ENCODE assay signal across 8 cellular contexts in genomic region chr17:38868968-38869646, GRCh38. TPM values are rescaled to one million over a fixed set of nuclear protein-coding genes. Genes with fewer than 3 reads are reported as not detected.
DNase-seq lines count a peak whose midpoint lies in the region; ATAC-seq and TF ChIP-seq lines count a peak whose summit lies in the region.

No MANE protein-coding gene starts in this region.

- TF ChIP-seq CTCF in DND-41 (IDR thresholded peaks at IDR 0.05; ENCODE audit: borderline replicate concordance, extremely low read depth, low read length, poor library complexity, severe bottlenecking): peak; percentile 71
- peak; percentile 9 for TF ChIP-seq CTCF in fibroblast of mammary gland (conservative IDR thresholded peaks at IDR 0.05; ENCODE audit: control insufficient read depth, insufficient read depth, low read depth, low read length)

- H3K27me3 Mint-ChIP-seq in activated T-helper 2 cell treated with anti-CD3 and anti-CD28 coated beads, Interferon-gamma antibody, Interleukin-2, Interleukin-4, amounts not matched to agents 10 μg/mL and 5 μg/mL and 100 μg/mL, durations not matched to agents 14 hours and 24 hours and 36 hours (ENCODE audit: low read depth): no peaks in the 10 kb centered on the region
- no peaks in the 10 kb centered on the region for H3K27me3 Mint-ChIP-seq in natural killer cell treated with Interleukin-12 subunit alpha and Interleukin-12 subunit beta and Interleukin-15 and Interleukin-18, amount 100 ng/mL, for 72 hours

- H3K9ac ChIP-seq in DND-41 (ENCODE audit: low read depth, low read length): peak overlapping the region; percentile 75

- H3K36me3 ChIP-seq in DND-41 (ENCODE audit: insufficient read depth, low read length): peaks cover 13% of the 10 kb centered on the region

- H3K4me3 Mint-ChIP-seq in activated T-helper 2 cell treated with anti-CD3 and anti-CD28 coated beads, Interferon-gamma antibody, Interleukin-2, Interleukin-4, amounts not matched to agents 10 μg/mL and 5 μg/mL and 100 μg/mL, durations not matched to agents 14 hours and 24 hours and 36 hours (ENCODE audit: low read depth): peak overlapping the region; percentile 93
- H3K4me3 Mint-ChIP-seq in natural killer cell treated with Interleukin-12 subunit alpha and Interleukin-12 subunit beta and Interleukin-15 and Interleukin-18, amount 100 ng/mL, for 72 hours: peak overlapping the region; percentile 95

- peak overlapping the region; percentile 85 for H3K27ac ChIP-seq in DND-41 (ENCODE audit: low read length)

- peaks cover 18% of the 10 kb centered on the region for H3K36me3 Mint-ChIP-seq in activated T-helper 2 cell treated with anti-CD3 and anti-CD28 coated beads, Interferon-gamma antibody, Interleukin-2, Interleukin-4, amounts not matched to agents 10 μg/mL and 5 μg/mL and 100 μg/mL, durations not matched to agents 14 hours and 24 hours and 36 hours (ENCODE audit: low read depth)
- no peaks in the 10 kb centered on the region for H3K36me3 Mint-ChIP-seq in natural killer cell treated with Interleukin-12 subunit alpha and Interleukin-12 subunit beta and Interleukin-15 and Interleukin-18, amount 100 ng/mL, for 72 hours

- H3K4me2 ChIP-seq in DND-41 (ENCODE audit: insufficient read depth, low read length): peak overlapping the region; percentile 83

- peaks cover 45% of the 10 kb centered on the region for H3K4me1 ChIP-seq in DND-41 (ENCODE audit: insufficient read depth, low read length)

- peak overlapping the region; percentile 90 for H3K27ac Mint-ChIP-seq in activated T-helper 2 cell treated with anti-CD3 and anti-CD28 coated beads, Interferon-gamma antibody, Interleukin-2, Interleukin-4, amounts not matched to agents 10 μg/mL and 5 μg/mL and 100 μg/mL, durations not matched to agents 14 hours and 24 hours and 36 hours
- H3K27ac Mint-ChIP-seq in natural killer cell treated with Interleukin-12 subunit alpha and Interleukin-12 subunit beta and Interleukin-15 and Interleukin-18, amount 100 ng/mL, for 72 hours: peak overlapping the region; percentile 95 to 97

- peaks cover 42% of the 10 kb centered on the region for H3K79me2 ChIP-seq in DND-41 (ENCODE audit: insufficient read depth, low read length)

- intact Hi-C loops in activated T-helper 2 cell treated with anti-CD3 and anti-CD28 coated beads, Interferon-gamma antibody, Interleukin-2, Interleukin-4, amounts not matched to agents 10 μg/mL and 5 μg/mL and 100 μg/mL, durations not matched to agents 14 hours and 24 hours and 36 hours (cut with micrococcal nuclease): loop anchor here (1.0 to 5.0 kb wide), 4 partner anchors 15 to 192 kb away; partner anchors contain the start of genes PIP4K2B and PSMB3

- ATAC-seq in DND-41 (ENCODE audit: insufficient read depth, low read depth) (peak; percentile 67), GM21723 (IDR thresholded peaks at IDR 0.05; ENCODE audit: unreplicated experiment) (peak; percentile 46)
- peak; percentile 75 to 78 for ATAC-seq in natural killer cell treated with Interleukin-12 subunit alpha and Interleukin-12 subunit beta and Interleukin-15 and Interleukin-18, amount 100 ng/mL, for 72 hours
- ATAC-seq in stimulated activated naive CD8-positive, alpha-beta T cell treated with anti-CD3 and anti-CD28 coated beads, Interleukin-15, Interleukin-2, amounts not matched to agents 100 U/mL and 50 U/mL, for 24 hours: peak; percentile 56

- peaks cover 29% of the 10 kb centered on the region for H4K20me1 ChIP-seq in DND-41 (ENCODE audit: insufficient read depth, low read length)

- DNase-seq in DND-41 (peak; percentile 89), Kasumi-1 (lab: John Stamatoyannopoulos, UW) (peak; percentile 74 to 75), RPMI8226 (peak; percentile 90), fibroblast of mammary gland (ENCODE audit: low read depth) (peak; percentile 88)
- DNase-seq in activated T-helper 2 cell treated with anti-CD3 and anti-CD28 coated beads, Interferon-gamma antibody, Interleukin-2, Interleukin-4, amounts not matched to agents 10 μg/mL and 5 μg/mL and 100 μg/mL, durations not matched to agents 14 hours and 24 hours and 36 hours (ENCODE audit: low spot score): peak; percentile 82
- peak; percentile 97 for DNase-seq in natural killer cell treated with Interleukin-12 subunit alpha and Interleukin-12 subunit beta and Interleukin-15 and Interleukin-18, amount 100 ng/mL, for 72 hours (ENCODE audit: low spot score)
- peak; percentile 94 for DNase-seq in stimulated activated naive CD8-positive, alpha-beta T cell treated with anti-CD3 and anti-CD28 coated beads, Interleukin-15, Interleukin-2, amounts not matched to agents 100 U/mL and 50 U/mL, for 24 hours

- peak overlapping the region; percentile 45 to 74 for H3K4me3 ChIP-seq in DND-41 (ENCODE audit: low read depth in 1 of 2, low read length in 2 of 2)
- H3K4me3 ChIP-seq in fibroblast of mammary gland (ENCODE audit: control insufficient read depth, low read depth, low read length): peak overlapping the region; percentile 82

- H2AFZ ChIP-seq in DND-41 (ENCODE audit: low read depth, low read length): peak overlapping the region; percentile 79

- H3K9me3 Mint-ChIP-seq in activated T-helper 2 cell treated with anti-CD3 and anti-CD28 coated beads, Interferon-gamma antibody, Interleukin-2, Interleukin-4, amounts not matched to agents 10 μg/mL and 5 μg/mL and 100 μg/mL, durations not matched to agents 14 hours and 24 hours and 36 hours: no peaks in the 10 kb centered on the region
- H3K9me3 Mint-ChIP-seq in natural killer cell treated with Interleukin-12 subunit alpha and Interleukin-12 subunit beta and Interleukin-15 and Interleukin-18, amount 100 ng/mL, for 72 hours: no peaks in the 10 kb centered on the region

- H3K4me1 Mint-ChIP-seq in activated T-helper 2 cell treated with anti-CD3 and anti-CD28 coated beads, Interferon-gamma antibody, Interleukin-2, Interleukin-4, amounts not matched to agents 10 μg/mL and 5 μg/mL and 100 μg/mL, durations not matched to agents 14 hours and 24 hours and 36 hours (ENCODE audit: low read depth): peaks cover 42% of the 10 kb centered on the region
- H3K4me1 Mint-ChIP-seq in natural killer cell treated with Interleukin-12 subunit alpha and Interleukin-12 subunit beta and Interleukin-15 and Interleukin-18, amount 100 ng/mL, for 72 hours (ENCODE audit: low read depth in 2 of 2): peaks cover 48 to 53% of the 10 kb centered on the region in 2 donors

- H3K9me3 ChIP-seq in DND-41 (ENCODE audit: insufficient read depth, low read length, severe bottlenecking): no peaks in the 10 kb centered on the region

- H3K27me3 ChIP-seq in DND-41 (ENCODE audit: insufficient read depth, low read length, poor library complexity): no peaks in the 10 kb centered on the region

RNA-seq across cellular contexts. Expression of gene LASP1, which starts 0.8 kb away (rescaled TPM):
- 151 and 156 TPM in 2 replicates for total RNA-seq in activated T-helper 2 cell treated with anti-CD3 and anti-CD28 coated beads, Interferon-gamma antibody, Interleukin-2, Interleukin-4, amounts not matched to agents 10 μg/mL and 5 μg/mL and 100 μg/mL, durations not matched to agents 14 hours and 24 hours and 36 hours
- 100 to 1,000 TPM; 214 to 390 TPM for total RNA-seq in natural killer cell treated with Interleukin-12 subunit alpha and Interleukin-12 subunit beta and Interleukin-15 and Interleukin-18, amount 100 ng/mL, for 72 hours

RNA-seq across cellular contexts. Expression of gene RPL23, which starts 15.6 kb away (rescaled TPM):
- 1,775 and 1,796 TPM in 2 replicates for total RNA-seq in activated T-helper 2 cell treated with anti-CD3 and anti-CD28 coated beads, Interferon-gamma antibody, Interleukin-2, Interleukin-4, amounts not matched to agents 10 μg/mL and 5 μg/mL and 100 μg/mL, durations not matched to agents 14 hours and 24 hours and 36 hours
- total RNA-seq in natural killer cell treated with Interleukin-12 subunit alpha and Interleukin-12 subunit beta and Interleukin-15 and Interleukin-18, amount 100 ng/mL, for 72 hours: 1,000 to 10,000 TPM; 1,120 to 1,259 TPM

RNA-seq across cellular contexts. Expression of gene CWC25, which starts 44.0 kb away (rescaled TPM):
- 23.0 and 26.4 TPM in 2 replicates for total RNA-seq in activated T-helper 2 cell treated with anti-CD3 and anti-CD28 coated beads, Interferon-gamma antibody, Interleukin-2, Interleukin-4, amounts not matched to agents 10 μg/mL and 5 μg/mL and 100 μg/mL, durations not matched to agents 14 hours and 24 hours and 36 hours
- 10 to 100 TPM; 36.8 to 39.3 TPM for total RNA-seq in natural killer cell treated with Interleukin-12 subunit alpha and Interleukin-12 subunit beta and Interleukin-15 and Interleukin-18, amount 100 ng/mL, for 72 hours

Comparison
In these comparisons a context has a peak if more than half of its experiments do, and no peak if none do; other contexts are left out.
1. Peak in every context shown above with its lines: DNase-seq, ATAC-seq, H3K4me3 ChIP-seq and H3K27ac ChIP-seq.